In genomic region chr3:183883291-183884096, GRCh38 we compare ENCODE assay signal across 1 cellular context.
TF ChIP-seq lines count a peak whose summit lies in the region.

No MANE protein-coding gene starts in this region.

TF ChIP-seq in SK-N-SH, 30 proteins besides CTCF, POLR2A, EP300 and RAD21 (continued from another document):
- TF ChIP-seq REST (IDR thresholded peaks at IDR 0.05; ENCODE audit: low read depth, low read length), result no peak
- no peak for TF ChIP-seq CHD2 (IDR thresholded peaks at IDR 0.05; ENCODE audit: low read length, partially characterized antibody)
- no peak for TF ChIP-seq NRF1 (IDR thresholded peaks at IDR 0.05; ENCODE audit: low read depth, low read length)
- no peak for TF ChIP-seq MEF2A (IDR thresholded peaks at IDR 0.05; ENCODE audit: borderline replicate concordance, low read depth)
- TF ChIP-seq TAF1 (IDR thresholded peaks at IDR 0.05; ENCODE audit: borderline replicate concordance, low read depth, low read length), result no peak
- no peak for TF ChIP-seq JUND (IDR thresholded peaks at IDR 0.05)
- TF ChIP-seq EZH2phosphoT487 (IDR thresholded peaks at IDR 0.05; ENCODE audit: borderline replicate concordance, low read depth), result no peak
- TF ChIP-seq TCF12 (IDR thresholded peaks at IDR 0.05), result no peak
- no peak for TF ChIP-seq RFX5 (IDR thresholded peaks at IDR 0.05; ENCODE audit: low read length)
- TF ChIP-seq ZBTB33 (IDR thresholded peaks at IDR 0.05; ENCODE audit: borderline replicate concordance, low read depth), result no peak
- TF ChIP-seq MXI1 (IDR thresholded peaks at IDR 0.05; ENCODE audit: low read depth, low read length), result no peak
